In the genomic region with DNA sequence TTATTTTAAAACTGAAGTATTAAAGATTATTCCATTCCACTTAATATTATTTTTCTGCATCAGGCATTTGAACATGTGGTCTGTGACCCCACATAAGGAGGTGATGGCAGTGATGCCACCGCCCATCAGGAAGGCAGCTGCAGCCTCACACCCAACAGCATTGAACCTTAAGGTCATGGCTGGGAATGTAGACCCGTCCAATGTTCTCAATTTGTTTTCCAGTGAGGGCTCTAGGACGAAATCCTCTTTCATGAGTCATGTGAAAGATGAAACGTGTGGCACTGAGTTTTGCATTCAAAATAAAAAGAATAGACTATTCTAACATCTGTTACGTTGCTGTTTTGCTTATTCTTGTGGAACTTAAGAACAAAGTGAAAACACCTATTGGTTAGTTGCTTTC, we compare ENCODE assay signal across 1 cellular context.
TF ChIP-seq lines count a peak whose summit lies in the region.

No MANE protein-coding gene starts in this region.

TF ChIP-seq in GM23338, 12 proteins besides CTCF, POLR2A, EP300 and RAD21 (continued from another document):
- TF ChIP-seq STAT1 (IDR thresholded peaks at IDR 0.05; ENCODE audit: unreplicated experiment), result no peak
- TF ChIP-seq REST (IDR thresholded peaks at IDR 0.05; ENCODE audit: unreplicated experiment), result no peak
- TF ChIP-seq EZH2phosphoT487 (IDR thresholded peaks at IDR 0.05; ENCODE audit: unreplicated experiment), result no peak
- TF ChIP-seq NANOG (IDR thresholded peaks at IDR 0.05; ENCODE audit: borderline replicate concordance), result no peak
- TF ChIP-seq, protein P1, sequence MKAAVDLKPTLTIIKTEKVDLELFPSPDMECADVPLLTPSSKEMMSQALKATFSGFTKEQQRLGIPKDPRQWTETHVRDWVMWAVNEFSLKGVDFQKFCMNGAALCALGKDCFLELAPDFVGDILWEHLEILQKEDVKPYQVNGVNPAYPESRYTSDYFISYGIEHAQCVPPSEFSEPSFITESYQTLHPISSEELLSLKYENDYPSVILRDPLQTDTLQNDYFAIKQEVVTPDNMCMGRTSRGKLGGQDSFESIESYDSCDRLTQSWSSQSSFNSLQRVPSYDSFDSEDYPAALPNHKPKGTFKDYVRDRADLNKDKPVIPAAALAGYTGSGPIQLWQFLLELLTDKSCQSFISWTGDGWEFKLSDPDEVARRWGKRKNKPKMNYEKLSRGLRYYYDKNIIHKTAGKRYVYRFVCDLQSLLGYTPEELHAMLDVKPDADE (IDR thresholded peaks at IDR 0.05), result no peak
TF ChIP-seq in GM23338: peak in this region for 0.
